15 cellular contexts compared by ENCODE assay signal in genomic region chr13:30727491-30728350, GRCh38. TPM values are rescaled to one million over a fixed set of nuclear protein-coding genes. Genes with fewer than 3 reads are reported as not detected.
"Had no signal": no experiment of that assay in that cellular context is flagged by ENCODE, and none has a peak within 500 bp of the region (broad histone marks: within the 10 kb centered on the region; RNA-seq: fewer than 3 reads in every experiment).

No MANE protein-coding gene starts in this region.

- ATAC-seq: activated T-cell treated with anti-CD3 and anti-CD28 coated beads, Interleukin-2, amount 50 U/mL, for 4 hours; pancreas had no signal

- H3K4me1 ChIP-seq: pancreas had no signal

- H3K9me3 ChIP-seq: pancreas, stomach had no signal

- H3K4me3 ChIP-seq: cardiac muscle cell, hepatocyte, pancreas, stomach had no signal

- H3K9me3 Mint-ChIP-seq: neural crest cell had no signal

- DNase-seq: activated CD4-positive, alpha-beta T cell treated with anti-CD3 and anti-CD28 coated beads, Interleukin-2, amount 50 U/mL, for 48 hours; activated gamma-delta T cell; activated T-cell treated with anti-CD3 and anti-CD28 coated beads, Interleukin-2, amount 50 U/mL, for 4 hours; effector memory CD4-positive, alpha-beta T cell; kidney glomerular epithelial cell; mesendoderm; pancreas; retina; stimulated activated CD4-positive, alpha-beta T cell treated with anti-CD3 and anti-CD28 coated beads, Interleukin-4, amount 100 ng/mL, for 4 hours; stomach; T-helper 2 cell had no signal

- H3K27ac ChIP-seq: cardiac muscle cell, epithelial cell of prostate, hepatocyte, pancreas, stomach had no signal

- H3K36me3 ChIP-seq: cardiac muscle cell, pancreas, stomach had no signal

- H3K27me3 ChIP-seq: cardiac muscle cell, hepatocyte, pancreas had no signal

- H3K4me3 Mint-ChIP-seq: activated T-cell treated with anti-CD3 and anti-CD28 coated beads, Interleukin-2, amount 50 U/mL, for 4 hours; neural crest cell had no signal

RNA-seq across cellular contexts. Expression of gene ALOX5AP, which starts 7.6 kb away (rescaled TPM):
- total RNA-seq: cardiac muscle cell, neural crest cell had no signal
